29 cellular contexts compared by ENCODE assay signal in genomic region chr7:117076426-117076943, GRCh38.
DNase-seq lines count a peak whose midpoint lies in the region; ATAC-seq, FAIRE-seq and TF ChIP-seq lines count a peak whose summit lies in the region.
"Had no signal": no experiment of that assay in that cellular context is flagged by ENCODE, and none has a peak within 500 bp of the region (broad histone marks: within the 10 kb centered on the region; RNA-seq: fewer than 3 reads in every experiment).

No MANE protein-coding gene starts in this region.

- H4K8ac ChIP-seq in IMR-90 (ENCODE audit: low read depth in 2 of 2, low read length in 2 of 2): no peak overlapping the region

- dilution Hi-C loops in IMR-90 (cut with HindIII; ENCODE audit: low sequenced_read_pairs, unreplicated experiment): no loop called here

- no peak overlapping the region for H3K23ac ChIP-seq in IMR-90 (ENCODE audit: low read depth, low read length)

- TF ChIP-seq CTCF in IMR-90 (conservative IDR thresholded peaks at IDR 0.05; ENCODE audit: low read depth, low read length) (no peak), osteocyte (IDR thresholded peaks at IDR 0.05) (no peak), type B pancreatic cell (conservative IDR thresholded peaks at IDR 0.05) (no peak)

- H2BK20ac ChIP-seq in IMR-90 (ENCODE audit: low read depth, low read length): no peak overlapping the region

- H3K27me3 ChIP-seq in IMR-90 (ENCODE audit: control insufficient read depth, insufficient read depth, low read length): no peaks in the 10 kb centered on the region
- H3K27me3 ChIP-seq: breast epithelium, sigmoid colon, SJSA1, tibial artery had no signal

- no peaks in the 10 kb centered on the region for H3K9me1 ChIP-seq in IMR-90 (ENCODE audit: insufficient read depth, low read length)

- H3K4me1 ChIP-seq in IMR-90 (ENCODE audit: control insufficient read depth, insufficient read depth, low read length): no peaks in the 10 kb centered on the region
- H3K4me1 ChIP-seq: SJSA1 had no signal

- H2BK5ac ChIP-seq in IMR-90 (ENCODE audit: low read depth, low read length, poor library complexity, severe bottlenecking): no peak overlapping the region

- peak overlapping the region; percentile 1 for H2AK9ac ChIP-seq in IMR-90 (replicated peaks; ENCODE audit: low read depth, low read length, poor library complexity)

- no peak overlapping the region for H4K91ac ChIP-seq in IMR-90 (ENCODE audit: insufficient read depth, low read depth, low read length)

- H3K9me3 Mint-ChIP-seq in osteocyte (ENCODE audit: unreplicated experiment): peaks cover 5% of the 10 kb centered on the region
- H3K9me3 Mint-ChIP-seq in type B pancreatic cell: peaks cover 5% of the 10 kb centered on the region
- H3K9me3 Mint-ChIP-seq: activated naive CD4-positive, alpha-beta T cell treated with anti-CD3 and anti-CD28 coated beads, Interleukin-2, amount 50 U/mL, for 72 hours; CD8-positive, alpha-beta memory T cell had no signal

- no peak overlapping the region for H3K4ac ChIP-seq in IMR-90 (ENCODE audit: low read depth, low read length)

- no peak overlapping the region for H2BK15ac ChIP-seq in IMR-90 (ENCODE audit: low read depth, low read length)

- H2BK120ac ChIP-seq in IMR-90 (ENCODE audit: low read depth, low read length): no peak overlapping the region

- H3K18ac ChIP-seq in IMR-90 (ENCODE audit: low read depth, low read length): no peak overlapping the region

- peaks cover 43% of the 10 kb centered on the region for H3K4me1 Mint-ChIP-seq in osteocyte (ENCODE audit: unreplicated experiment)
- peaks cover 33% of the 10 kb centered on the region for H3K4me1 Mint-ChIP-seq in type B pancreatic cell (ENCODE audit: unreplicated experiment)
- H3K4me1 Mint-ChIP-seq: activated CD4-positive, alpha-beta T cell treated with anti-CD3 and anti-CD28 coated beads, Interleukin-2, amount 10 ng/mL, durations not matched to agents 24 days and 14 days had no signal

- H3K27ac Mint-ChIP-seq in osteocyte (ENCODE audit: unreplicated experiment): peak overlapping the region; percentile 44
- H3K27ac Mint-ChIP-seq in type B pancreatic cell: no peak overlapping the region
- H3K27ac Mint-ChIP-seq: activated CD4-positive, alpha-beta T cell treated with anti-CD3 and anti-CD28 coated beads, Interleukin-2, amount 10 ng/mL, durations not matched to agents 24 days and 14 days; activated naive CD4-positive, alpha-beta T cell treated with anti-CD3 and anti-CD28 coated beads, Interleukin-2, amount 50 U/mL, for 72 hours; CD8-positive, alpha-beta memory T cell; T-cell had no signal

- intact Hi-C loops in IMR-90 (cut with micrococcal nuclease) (no loop called here), Right ventricle myocardium inferior (cut with DNase I) (no loop called here)

- TF ChIP-seq POLR2A in IMR-90 (IDR thresholded peaks at IDR 0.05; ENCODE audit: low read depth, low read length): no peak

- no peak overlapping the region for H3K14ac ChIP-seq in IMR-90 (replicated peaks; ENCODE audit: low read depth, low read length)

- BruUV-seq in IMR-90 (replicated peaks; lab: Mats Ljungman, UMichigan): no TSS peak

- FAIRE-seq in HTR-8/SVneo (lab: Jason Lieb, UNC): no peak
- FAIRE-seq: GM19239, keratinocyte had no signal

- no peak overlapping the region for H2AFZ ChIP-seq in IMR-90 (replicated peaks; ENCODE audit: low read length, poor library complexity)

- POLR2A ChIA-PET in IMR-90 (lab: Charles Lee; ENCODE audit: unreplicated experiment): no interaction called here

- no peak for TF ChIP-seq RAD21 in IMR-90 (IDR thresholded peaks at IDR 0.05; ENCODE audit: low read length)

- ATAC-seq in IMR-90 (ENCODE audit: low read depth) (no peak), Right ventricle myocardium inferior (peak; percentile 81), left lobe of liver (peak; percentile 83), GM19455 (IDR thresholded peaks at IDR 0.05; ENCODE audit: unreplicated experiment) (no peak)
- ATAC-seq: activated naive CD4-positive, alpha-beta T cell treated with anti-CD3 and anti-CD28 coated beads, Interleukin-2, amount 50 U/mL, for 72 hours; GM12878; T-cell had no signal

- H3K79me1 ChIP-seq in IMR-90 (ENCODE audit: low read depth in 1 of 2, low read length in 2 of 2): peaks cover 10 to 23% of the 10 kb centered on the region in 2 experiments; a peak in 3 of 4 replicates

- H3K36me3 ChIP-seq in IMR-90 (ENCODE audit: control insufficient read depth, insufficient read depth, low read length): no peaks in the 10 kb centered on the region
- H3K36me3 ChIP-seq: breast epithelium, sigmoid colon, SJSA1, tibial artery had no signal

- H3K9ac ChIP-seq in IMR-90 (ENCODE audit: low read depth, low read length): no peak overlapping the region

- H3K56ac ChIP-seq in IMR-90 (ENCODE audit: extremely low read depth, insufficient read depth, low read length): no peak overlapping the region

- H3K9me3 ChIP-seq in IMR-90 (ENCODE audit: control insufficient read depth, insufficient read depth, low read length): no peaks in the 10 kb centered on the region
- H3K9me3 ChIP-seq: sigmoid colon, SJSA1, tibial artery had no signal

- in situ Hi-C loops in IMR-90 (cut with MboI; ENCODE audit: low sequenced_read_pairs): no loop called here

- H4K20me1 ChIP-seq in IMR-90 (ENCODE audit: insufficient read depth, low read length): 0 out of 2 replicates have a peak, but pooled peaks cover 2% of the 10 kb centered on the region

- no peak overlapping the region for H3K27ac ChIP-seq in IMR-90 (ENCODE audit: insufficient read depth, low read length)
- H3K27ac ChIP-seq: breast epithelium, coronary artery, sigmoid colon, SJSA1 had no signal

- no peak for DNase-seq in IMR-90
- peak; percentile 70 for DNase-seq in Right ventricle myocardium inferior (ENCODE audit: missing footprints)
- peak; percentile 79 for DNase-seq in left lobe of liver (ENCODE audit: low spot score)
- no peak for DNase-seq in osteocyte (ENCODE audit: extremely low spot score, unreplicated experiment)
- DNase-seq in type B pancreatic cell (ENCODE audit: extremely low spot score, unreplicated experiment): no peak
- no peak for DNase-seq in HTR-8/SVneo (ENCODE audit: insufficient read length, low spot score)
- no peak for DNase-seq in NCI-H2107 treated with DMSO at 0.1 percent for 48 hours (lab: John Stamatoyannopoulos, UW; ENCODE audit: unreplicated experiment)
- DNase-seq: activated CD4-positive, alpha-beta T cell treated with anti-CD3 and anti-CD28 coated beads, Interleukin-2, amount 10 ng/mL, durations not matched to agents 24 days and 14 days; activated CD8-positive, alpha-beta memory T cell treated with anti-CD3 and anti-CD28 coated beads for 24 hours; activated effector memory CD4-positive, alpha-beta T cell treated with Interleukin-2 at 50 U/mL for 16 hours; CD8-positive, alpha-beta memory T cell; effector CD8-positive, alpha-beta T cell; MM.1S; NCI-H1417; NCI-H2029 treated with DMSO at 0.1 percent for 48 hours; NCI-H446; NCI-H774; sigmoid colon; stimulated activated CD4-positive, alpha-beta T cell treated with anti-CD3 and anti-CD28 coated beads, Interleukin-4, amount 100 ng/mL, for 1 hour; T-cell; tibial artery had no signal

- no peak overlapping the region for H3K4me3 ChIP-seq in IMR-90 (ENCODE audit: insufficient read depth, low read depth, low read length)
- H3K4me3 ChIP-seq: breast epithelium, coronary artery, GM12878, sigmoid colon, SJSA1, tibial artery had no signal

- H4K5ac ChIP-seq in IMR-90 (ENCODE audit: low read depth, low read length): no peak overlapping the region

- H3K4me3 Mint-ChIP-seq in osteocyte (ENCODE audit: unreplicated experiment): no peak overlapping the region
- H3K4me3 Mint-ChIP-seq in type B pancreatic cell: no peak overlapping the region
- H3K4me3 Mint-ChIP-seq: activated CD4-positive, alpha-beta T cell treated with anti-CD3 and anti-CD28 coated beads, Interleukin-2, amount 10 ng/mL, durations not matched to agents 24 days and 14 days; CD8-positive, alpha-beta memory T cell; T-cell had no signal

- H2AK5ac ChIP-seq in IMR-90 (ENCODE audit: low read depth, low read length): no peak overlapping the region

- whole genome bisulfite sequencing in IMR-90 (ENCODE audit: extremely low coverage in 2 of 2, insufficient read length in 1 of 2), 2 experiments: 61% methylated on average over 4 of the region's 7 CpGs; no CpG with 5 or more reads in 1 of the 2 experiments

- CTCF ChIA-PET in IMR-90 (lab: Yijun Ruan, JAX): interaction anchor here (0.6 kb wide), 1 partner anchor 262 kb away, joined by 3 read pairs; no protein-coding TSS in a partner anchor

- peaks cover 8% of the 10 kb centered on the region for H3K36me3 Mint-ChIP-seq in osteocyte (ENCODE audit: unreplicated experiment)
- H3K36me3 Mint-ChIP-seq in type B pancreatic cell: no peaks in the 10 kb centered on the region
- H3K36me3 Mint-ChIP-seq: T-cell had no signal

- no peaks in the 10 kb centered on the region for H3K27me3 Mint-ChIP-seq in osteocyte (ENCODE audit: unreplicated experiment)
- no peaks in the 10 kb centered on the region for H3K27me3 Mint-ChIP-seq in type B pancreatic cell
- H3K27me3 Mint-ChIP-seq: CD8-positive, alpha-beta memory T cell; T-cell had no signal

- no peak overlapping the region for H3K4me2 ChIP-seq in IMR-90 (ENCODE audit: low read depth, low read length)

TF ChIP-seq in IMR-90, 13 proteins besides CTCF, POLR2A, EP300 and RAD21 (continues in another document):
- TF ChIP-seq CHD1 (IDR thresholded peaks at IDR 0.05; ENCODE audit: low read depth, low read length): no peak
- no peak for TF ChIP-seq ELK1 (IDR thresholded peaks at IDR 0.05; ENCODE audit: borderline replicate concordance, low read depth, low read length)
- no peak for TF ChIP-seq USF2 (IDR thresholded peaks at IDR 0.05; ENCODE audit: low read depth, low read length)
- no peak for TF ChIP-seq MAFK (IDR thresholded peaks at IDR 0.05; ENCODE audit: low read depth, low read length)
- no peak for TF ChIP-seq RCOR1 (IDR thresholded peaks at IDR 0.05; ENCODE audit: insufficient replicate concordance, low read length)
- no peak for TF ChIP-seq SMC3 (IDR thresholded peaks at IDR 0.05; ENCODE audit: low read depth, low read length)
- TF ChIP-seq BHLHE40 (IDR thresholded peaks at IDR 0.05; ENCODE audit: low read depth, low read length): no peak

Comparison
In these comparisons a context has a peak if more than half of its experiments do, and no peak if none do; other contexts are left out.
1. ATAC-seq: peak in Right ventricle myocardium inferior (single experiment) and left lobe of liver (single experiment); none in IMR-90 (single experiment) and GM19455 (single experiment).
2. DNase-seq: peak in Right ventricle myocardium inferior (single experiment) and left lobe of liver (single experiment); none in IMR-90 (single experiment), osteocyte (single experiment), type B pancreatic cell (single experiment), HTR-8/SVneo (single experiment) and NCI-H2107 treated with DMSO at 0.1 percent for 48 hours (single experiment).